ENCODE assay signal across 8 cellular contexts in genomic region chr1:109398343-109399225, GRCh38. TPM values are rescaled to one million over a fixed set of nuclear protein-coding genes. Genes with fewer than 3 reads are reported as not detected.
A peak's percentile ranks its signal among the peaks of the same experiment; 100 is the strongest.
DNase-seq lines count a peak whose midpoint lies in the region; ATAC-seq and TF ChIP-seq lines count a peak whose summit lies in the region.

No MANE protein-coding gene starts in this region.

- peak overlapping the region; percentile 68 for H3K9ac ChIP-seq in iPS-15b (ENCODE audit: low read depth, low read length)

- no peaks in the 10 kb centered on the region for H3K27me3 ChIP-seq in iPS-15b (ENCODE audit: control insufficient read depth, insufficient read depth, low read length)

- H3K36me3 Mint-ChIP-seq in activated CD4-positive, alpha-beta T cell treated with anti-CD3 and anti-CD28 coated beads for 36 hours (ENCODE audit: low read depth), result peaks cover 3% of the 10 kb centered on the region
- peaks cover 3% of the 10 kb centered on the region; the same call in 1 of the 2 replicates for H3K36me3 Mint-ChIP-seq in WTC11
- no peaks in the 10 kb centered on the region for H3K36me3 Mint-ChIP-seq in stimulated activated memory B cell treated with anti-CD40 and anti-IgM and Interleukin-4, amounts not matched to agents 10 μg/mL and 1 μg/mL and 100 μg/mL, for 72 hours

- CTCF ChIA-PET in activated CD4-positive, alpha-beta T cell treated with anti-CD3 and anti-CD28 coated beads for 36 hours (lab: Charles Lee), result interaction anchor here (0.6 to 8.0 kb wide), 39 partner anchors 9 to 208 kb away, joined by 3 to 122 read pairs (median 5); partner anchors contain the start of genes CYB561D1 and PSRC1
- CTCF ChIA-PET in WTC11 (lab: Charles Lee), result interaction anchor here (0.6 to 4.4 kb wide), 49 partner anchors 9 to 914 kb away, joined by 3 to 68 read pairs (median 4); partner anchors contain the start of genes ATXN7L2, CELSR2, CYB561D1 and MYBPHL

- intact Hi-C loops in activated CD4-positive, alpha-beta T cell treated with anti-CD3 and anti-CD28 coated beads for 36 hours (cut with DNase I, micrococcal nuclease), result loop anchor here (1.0 to 2.0 kb wide), 6 partner anchors 115 to 197 kb away; partner anchors contain the start of gene PSRC1 (in 1 of the 2)

- TF ChIP-seq CTCF in WTC11 (IDR thresholded peaks at IDR 0.05), result no peak

- peaks cover 11% of the 10 kb centered on the region for H3K4me1 ChIP-seq in iPS-15b (ENCODE audit: control insufficient read depth, insufficient read depth, low read length)

- POLR2A ChIA-PET in activated CD4-positive, alpha-beta T cell treated with anti-CD3 and anti-CD28 coated beads for 36 hours (lab: Charles Lee), result no interaction called here
- POLR2A ChIA-PET in WTC11 (lab: Charles Lee), result interaction anchor here (0.7 to 2.1 kb wide), 13 partner anchors 14 to 286 kb away, joined by 3 to 21 read pairs (median 4); partner anchors contain the start of genes ATXN7L2 and PSRC1

- DNase-seq in activated CD4-positive, alpha-beta T cell treated with anti-CD3 and anti-CD28 coated beads for 36 hours, result no peak
- DNase-seq in activated CD4-positive, alpha-beta T cell treated with anti-CD3 and anti-CD28 coated beads for 48 hours, result no peak
- DNase-seq in WTC11 (ENCODE audit: low spot score), result no peak
- DNase-seq in occipital lobe (lab: John Stamatoyannopoulos, UW), result no peak
- DNase-seq in mucosa of gallbladder (ENCODE audit: low spot score), result no peak
- DNase-seq in T1000 (lab: John Stamatoyannopoulos, UW), result no peak

- no peak for ATAC-seq in activated CD4-positive, alpha-beta T cell treated with anti-CD3 and anti-CD28 coated beads for 36 hours
- no peak for ATAC-seq in WTC11
- no peak for ATAC-seq in stimulated activated memory B cell treated with anti-CD40 and anti-IgM and Interleukin-4, amounts not matched to agents 10 μg/mL and 1 μg/mL and 100 μg/mL, for 72 hours

- peaks cover 5% of the 10 kb centered on the region for H3K36me3 ChIP-seq in iPS-15b (ENCODE audit: control insufficient read depth, insufficient read depth, low read length)

- no peak overlapping the region for H3K27ac Mint-ChIP-seq in activated CD4-positive, alpha-beta T cell treated with anti-CD3 and anti-CD28 coated beads for 36 hours
- peak overlapping the region; percentile 97 for H3K27ac Mint-ChIP-seq in WTC11
- no peak overlapping the region for H3K27ac Mint-ChIP-seq in stimulated activated memory B cell treated with anti-CD40 and anti-IgM and Interleukin-4, amounts not matched to agents 10 μg/mL and 1 μg/mL and 100 μg/mL, for 72 hours

- H3K4me3 ChIP-seq in iPS-15b (ENCODE audit: low read depth, low read length), result peak overlapping the region; percentile 57

- no peaks in the 10 kb centered on the region for H3K9me3 ChIP-seq in iPS-15b (ENCODE audit: control insufficient read depth, insufficient read depth, low read length)

- no peaks in the 10 kb centered on the region for H3K9me3 Mint-ChIP-seq in activated CD4-positive, alpha-beta T cell treated with anti-CD3 and anti-CD28 coated beads for 36 hours (ENCODE audit: low read depth)
- no peaks in the 10 kb centered on the region for H3K9me3 Mint-ChIP-seq in WTC11
- no peaks in the 10 kb centered on the region for H3K9me3 Mint-ChIP-seq in stimulated activated memory B cell treated with anti-CD40 and anti-IgM and Interleukin-4, amounts not matched to agents 10 μg/mL and 1 μg/mL and 100 μg/mL, for 72 hours

- H3K4me1 Mint-ChIP-seq in activated CD4-positive, alpha-beta T cell treated with anti-CD3 and anti-CD28 coated beads for 36 hours, result peaks cover 13% of the 10 kb centered on the region
- peaks cover 36% of the 10 kb centered on the region for H3K4me1 Mint-ChIP-seq in WTC11
- H3K4me1 Mint-ChIP-seq in stimulated activated memory B cell treated with anti-CD40 and anti-IgM and Interleukin-4, amounts not matched to agents 10 μg/mL and 1 μg/mL and 100 μg/mL, for 72 hours, result peaks cover 28% of the 10 kb centered on the region

- H3K27me3 Mint-ChIP-seq in activated CD4-positive, alpha-beta T cell treated with anti-CD3 and anti-CD28 coated beads for 36 hours, result peaks cover 30% of the 10 kb centered on the region
- no peaks in the 10 kb centered on the region for H3K27me3 Mint-ChIP-seq in WTC11 (ENCODE audit: low read depth)
- H3K27me3 Mint-ChIP-seq in stimulated activated memory B cell treated with anti-CD40 and anti-IgM and Interleukin-4, amounts not matched to agents 10 μg/mL and 1 μg/mL and 100 μg/mL, for 72 hours, result peaks cover 50% of the 10 kb centered on the region

- H3K4me3 Mint-ChIP-seq in activated CD4-positive, alpha-beta T cell treated with anti-CD3 and anti-CD28 coated beads for 36 hours, result peak overlapping the region; percentile 69
- H3K4me3 Mint-ChIP-seq in WTC11, result peak overlapping the region; percentile 82
- peak overlapping the region; percentile 84 for H3K4me3 Mint-ChIP-seq in stimulated activated memory B cell treated with anti-CD40 and anti-IgM and Interleukin-4, amounts not matched to agents 10 μg/mL and 1 μg/mL and 100 μg/mL, for 72 hours

TF ChIP-seq in WTC11, 78 proteins besides CTCF, POLR2A, EP300 and RAD21:
- TF ChIP-seq GABPB1 (CRISPR knock-in tag; IDR thresholded peaks at IDR 0.05) (no peak), TP53 (CRISPR knock-in tag; IDR thresholded peaks at IDR 0.05) (no peak), JAZF1 (CRISPR knock-in tag; IDR thresholded peaks at IDR 0.05) (no peak), SMAD4 (CRISPR knock-in tag; IDR thresholded peaks at IDR 0.05) (no peak)

RNA-seq across cellular contexts. Expression of gene SORT1, which starts 0.9 kb away (rescaled TPM):
- under 1 TPM; 0.39 to 0.55 TPM for total RNA-seq in activated CD4-positive, alpha-beta T cell treated with anti-CD3 and anti-CD28 coated beads for 36 hours
- total RNA-seq in WTC11 (2021) (50.2 to 60.8 TPM (median 55.9 TPM) in 3 replicates), occipital lobe (48.2 TPM), mucosa of gallbladder (96.7 TPM)

RNA-seq across cellular contexts. Expression of gene PSMA5, which starts 27.7 kb away (rescaled TPM):
- total RNA-seq in activated CD4-positive, alpha-beta T cell treated with anti-CD3 and anti-CD28 coated beads for 36 hours, result 100 to 1,000 TPM; 151 to 249 TPM
- total RNA-seq in WTC11 (2021) (115 to 150 TPM (median 119 TPM) in 3 replicates), occipital lobe (34.6 TPM), mucosa of gallbladder (58.5 TPM)

Comparison
In these comparisons a context has a peak if more than half of its experiments do, and no peak if none do; other contexts are left out.
1. RNA of gene SORT1, which starts 0.9 kb away (total RNA-seq): 96.7 TPM in mucosa of gallbladder (single experiment), 50.2 to 60.8 TPM in WTC11 and 48.2 TPM in occipital lobe (single experiment); 0.39 to 0.55 TPM in activated CD4-positive, alpha-beta T cell treated with anti-CD3 and anti-CD28 coated beads for 36 hours; every median in the first group is over 10 times any median in the second.
2. Peak in every context shown above with its lines, with median percentiles within 50 percentile points of each other: H3K4me3 Mint-ChIP-seq.